In genomic region chr11:8527939-8528338, GRCh38 we compare ENCODE assay signal across 20 cellular contexts.
A peak's percentile ranks its signal among the peaks of the same experiment; 100 is the strongest.
DNase-seq lines count a peak whose midpoint lies in the region; FAIRE-seq and TF ChIP-seq lines count a peak whose summit lies in the region.
"Had no signal": no experiment of that assay in that cellular context is flagged by ENCODE, and none has a peak within 500 bp of the region (broad histone marks: within the 10 kb centered on the region; RNA-seq: fewer than 3 reads in every experiment).

No MANE protein-coding gene starts in this region.

- 67% methylated on average over 3 of the region's 3 CpGs; no CpG with 5 or more reads in 1 of the 2 experiments for WGBS in H1 (ENCODE audit: extremely low coverage in 1 of 2, insufficient coverage in 1 of 2, insufficient read length in 1 of 2, insufficient replicate concordance in 2 of 2, low coverage in 1 of 2, low lambda C conversion rate in 2 of 2, missing lambda C conversion rate in 1 of 2), 2 experiments
- no CpG with 5 or more reads among the region's 3 CpGs for WGBS in H9 (ENCODE audit: extremely low coverage, insufficient read length, low lambda C conversion rate)

- no peak overlapping the region for H2BK20ac ChIP-seq in H1 (ENCODE audit: low read length)
- H2BK20ac ChIP-seq in H9 (ENCODE audit: low read depth, low read length, poor library complexity, severe bottlenecking), result no peak overlapping the region

- H4K20me1 ChIP-seq in H1 (replicated peaks in 1 of 2; ENCODE audit: control insufficient read depth in 1 of 2, insufficient read depth in 2 of 2, low read length in 2 of 2) (peaks cover 0 to 3% of the 10 kb centered on the region in 2 experiments), H9 (ENCODE audit: control insufficient read depth, insufficient read depth, insufficient read length) (no peaks in the 10 kb centered on the region)

- H3K79me2 ChIP-seq in H1 (ENCODE audit: control insufficient read depth in 1 of 2, insufficient read depth in 2 of 2, low read length in 2 of 2) (no peaks in the 10 kb centered on the region), H9 (ENCODE audit: insufficient read depth, low read length) (no peaks in the 10 kb centered on the region)

- CTCF ChIA-PET in H1 (lab: Charles Lee; ENCODE audit: partially characterized antibody), result interaction anchor here (0.6 kb wide), 1 partner anchor 456 kb away, joined by 3 read pairs; no protein-coding TSS in a partner anchor

- peaks cover 0 to 6% (median 0%) of the 10 kb centered on the region in 4 experiments; a peak in 2 of 7 replicates for H3K4me1 ChIP-seq in H1 (replicated peaks in 1 of 4; ENCODE audit: control insufficient read depth in 3 of 4, insufficient read depth in 4 of 4, low read length in 3 of 4)
- H3K4me1 ChIP-seq in H9 (ENCODE audit: insufficient read depth, low read length), result no peaks in the 10 kb centered on the region; the same call in 1 of the 2 replicates
- H3K4me1 ChIP-seq: SJSA1 had no signal

- H3K18ac ChIP-seq in H1 (ENCODE audit: extremely low read depth, low read length), result no peak overlapping the region
- no peak overlapping the region for H3K18ac ChIP-seq in H9 (ENCODE audit: insufficient read length, low read depth, low read length)

- TF ChIP-seq POLR2A in H1 (IDR thresholded peaks at IDR 0.05; ENCODE audit: control extremely low read depth in 1 of 2, low read depth in 2 of 2, low read length in 2 of 2), result no peak

- FAIRE-seq in H1 (lab: Jason Lieb, UNC), result peak; percentile 68
- FAIRE-seq: GM12878, RCC 7860 had no signal

- H2AK5ac ChIP-seq in H1 (ENCODE audit: low read depth, low read length), result no peak overlapping the region
- H2AK5ac ChIP-seq in H9 (ENCODE audit: insufficient read length, low read length), result no peak overlapping the region

- H3K4me3 ChIP-seq in H7 (ENCODE audit: insufficient read depth, low read depth, low read length) (no peak overlapping the region), H1 (ENCODE audit: extremely low read depth in 1 of 4, insufficient read depth in 2 of 4, low read depth in 3 of 4, low read length in 4 of 4) (no peak overlapping the region)
- H3K4me3 ChIP-seq: GM12878, GM23248, SJSA1 had no signal

- H3K14ac ChIP-seq in H1 (ENCODE audit: insufficient read length) (no peak overlapping the region), H9 (ENCODE audit: insufficient read depth, low read length) (no peak overlapping the region)

- no peak overlapping the region for H3K4me2 ChIP-seq in H1 (ENCODE audit: insufficient read depth in 1 of 2, low read depth in 2 of 2, low read length in 2 of 2)
- H3K4me2 ChIP-seq in H9 (ENCODE audit: insufficient read depth, insufficient read length, low read length), result no peak overlapping the region

- no peak overlapping the region for H2BK120ac ChIP-seq in H1 (replicated peaks; ENCODE audit: low read depth, low read length)
- no peak overlapping the region for H2BK120ac ChIP-seq in H9 (ENCODE audit: low read depth, low read length, poor library complexity, severe bottlenecking)

- no peak overlapping the region for H3K56ac ChIP-seq in H1 (replicated peaks; ENCODE audit: insufficient read length, low read depth, low read length)
- no peak overlapping the region for H3K56ac ChIP-seq in H9 (ENCODE audit: insufficient read length, low read depth, low read length)

- H3K79me1 ChIP-seq in H1 (ENCODE audit: low read depth, low read length) (0 out of 2 replicates have a peak, but pooled peaks cover 2% of the 10 kb centered on the region), H9 (ENCODE audit: insufficient read depth, low read depth, low read length, poor library complexity, severe bottlenecking) (no peaks in the 10 kb centered on the region)

- no peak overlapping the region for H2AFZ ChIP-seq in H1 (ENCODE audit: low read length)
- no peak overlapping the region for H2AFZ ChIP-seq in H9 (ENCODE audit: low read length)
- H2AFZ ChIP-seq: GM23248 had no signal

- H4K91ac ChIP-seq in H1 (replicated peaks; ENCODE audit: insufficient read length, low read length) (no peak overlapping the region), H9 (ENCODE audit: insufficient read length, low read depth, low read length) (no peak overlapping the region)

- H4K8ac ChIP-seq in H1 (ENCODE audit: extremely low read depth, insufficient read depth, low read length) (no peak overlapping the region), H9 (replicated peaks; ENCODE audit: insufficient read length, low read depth, low read length) (no peak overlapping the region)

- H2BK5ac ChIP-seq in H1 (ENCODE audit: low read depth, low read length) (no peak overlapping the region), H9 (ENCODE audit: insufficient read length, low read length) (no peak overlapping the region)

- DNase-seq in H7 (peak; percentile 24), H1 (ENCODE audit: low read depth in 1 of 2, low spot score in 2 of 2) (no peak), kidney tubule cell (ENCODE audit: low spot score) (peak; percentile 10), H9 (no peak), cerebellum (ENCODE audit: low spot score) (no peak)
- no peak for DNase-seq in activated naive CD4-positive, alpha-beta T cell treated with Interleukin-2 at 50 U/mL for 16 hours
- DNase-seq in activated effector memory CD4-positive, alpha-beta T cell treated with anti-CD3 and anti-CD28 coated beads, Interleukin-2, amount 50 U/mL, for 16 hours, result no peak
- DNase-seq: BE2C, DMS 273 treated with DMSO at 0.1 percent for 48 hours, DND-41, GM23248, Kasumi-1, NCI-H1694 treated with DMSO at 0.1 percent for 48 hours, NCI-H2081 treated with DMSO at 0.1 percent for 48 hours, NCI-H2171 treated with DMSO at 0.1 percent for 48 hours, NCI-H446, OCI-M1 had no signal

- TF ChIP-seq EP300 in H1 (IDR thresholded peaks at IDR 0.05; ENCODE audit: borderline replicate concordance in 1 of 2, low read depth in 2 of 2, low read length in 2 of 2), result no peak

- H4K5ac ChIP-seq in H1 (ENCODE audit: insufficient read length, low read depth, low read length), result no peak overlapping the region
- H4K5ac ChIP-seq in H9 (ENCODE audit: insufficient read length, low read depth, low read length), result no peak overlapping the region

- H2BK15ac ChIP-seq in H1 (ENCODE audit: low read length) (no peak overlapping the region), H9 (ENCODE audit: low read depth, low read length) (no peak overlapping the region)

- H3K36me3 ChIP-seq in H7 (replicated peaks; ENCODE audit: control insufficient read depth, insufficient read depth, low read length), result no peaks in the 10 kb centered on the region
- no peaks in the 10 kb centered on the region; a peak in 1 of 8 replicates for H3K36me3 ChIP-seq in H1 (ENCODE audit: control insufficient read depth in 2 of 4, insufficient read depth in 4 of 4, low read length in 3 of 4)
- H3K36me3 ChIP-seq: BE2C, SJSA1 had no signal

- H3K27me3 ChIP-seq in H7 (ENCODE audit: control insufficient read depth, insufficient read depth, low read length) (no peaks in the 10 kb centered on the region), H1 (replicated peaks in 1 of 4; ENCODE audit: control insufficient read depth in 3 of 4, extremely low read depth in 1 of 4, insufficient read depth in 3 of 4, low read length in 3 of 4) (no peaks in the 10 kb centered on the region), H9 (ENCODE audit: insufficient read depth, low read length) (no peaks in the 10 kb centered on the region)
- H3K27me3 ChIP-seq: BE2C, SJSA1 had no signal

- no peaks in the 10 kb centered on the region for H3K23me2 ChIP-seq in H1 (ENCODE audit: low read depth, low read length)
- H3K23me2 ChIP-seq in H9 (ENCODE audit: insufficient read length, low read depth, low read length, poor library complexity, severe bottlenecking), result no peaks in the 10 kb centered on the region

- TF ChIP-seq CTCF in H1 (IDR thresholded peaks at IDR 0.05; ENCODE audit: control extremely low read depth in 1 of 3, insufficient read depth in 1 of 3, low read depth in 1 of 3, low read length in 3 of 3) (no peak), H9 (conservative IDR thresholded peaks at IDR 0.05) (no peak)

- no peak overlapping the region for H3K23ac ChIP-seq in H1 (ENCODE audit: insufficient read length)
- no peak overlapping the region for H3K23ac ChIP-seq in H9 (ENCODE audit: insufficient read length, low read depth, low read length)

- POLR2A ChIA-PET in H1 (lab: Charles Lee; ENCODE audit: partially characterized antibody), result no interaction called here

- no peak overlapping the region for H3K4me3 Mint-ChIP-seq in H9

- H2BK12ac ChIP-seq in H1 (ENCODE audit: low read depth, low read length), result no peak overlapping the region
- H2BK12ac ChIP-seq in H9 (ENCODE audit: insufficient read length, low read depth, low read length), result no peak overlapping the region

- H3T11ph ChIP-seq in H9 (ENCODE audit: low read length), result no peak overlapping the region

- H3K27me3 Mint-ChIP-seq in H9 (ENCODE audit: low read depth), result no peaks in the 10 kb centered on the region

- H3K27ac Mint-ChIP-seq in H9, result no peak overlapping the region; a peak in 1 of 7 replicates

- H3K9me3 ChIP-seq in H1 (ENCODE audit: insufficient read depth in 2 of 2, low read depth in 1 of 2, low read length in 1 of 2) (peaks cover 0 to 8% of the 10 kb centered on the region in 2 experiments; a peak in 1 of 4 replicates), H9 (ENCODE audit: control insufficient read depth, low read depth, low read length) (no peaks in the 10 kb centered on the region)
- H3K9me3 ChIP-seq: BE2C, SJSA1 had no signal

- H3K4me1 Mint-ChIP-seq in H9, result peaks cover 16 to 27% of the 10 kb centered on the region in 2 experiments

- H3K27ac ChIP-seq in H1 (ENCODE audit: low read depth, low read length) (no peak overlapping the region), H9 (ENCODE audit: insufficient read length, low read depth, low read length) (no peak overlapping the region)
- H3K27ac ChIP-seq: GM23248, SJSA1 had no signal

- H3K4ac ChIP-seq in H1 (replicated peaks; ENCODE audit: insufficient read length, low read depth, low read length) (no peak overlapping the region), H9 (ENCODE audit: low read depth, low read length) (no peak overlapping the region)

- TF ChIP-seq RAD21 in H1 (IDR thresholded peaks at IDR 0.05 in 1 of 2, conservative IDR thresholded peaks at IDR 0.05 in 1 of 2; ENCODE audit: low read depth in 2 of 2, low read length in 2 of 2), result no peak

- H3K9me3 Mint-ChIP-seq in H9, result peaks cover 9 to 12% of the 10 kb centered on the region in 2 experiments

- peaks cover 7 to 13% (median 9%) of the 10 kb centered on the region in 3 experiments for H3K36me3 Mint-ChIP-seq in H9 (ENCODE audit: insufficient read depth in 1 of 3, low read depth in 3 of 3)

- H3K9ac ChIP-seq in H1 (replicated peaks in 1 of 4; ENCODE audit: extremely low read depth in 1 of 4, low read depth in 3 of 4, low read length in 3 of 4), result no peak overlapping the region
- H3K9ac ChIP-seq in H9 (ENCODE audit: extremely low read depth, insufficient read length, low read length), result no peak overlapping the region
- H3K9ac ChIP-seq: GM23248 had no signal

TF ChIP-seq in H1, 55 proteins besides CTCF, POLR2A, EP300 and RAD21:
- TF ChIP-seq TEAD4 (IDR thresholded peaks at IDR 0.05; ENCODE audit: low read depth, low read length), result peak; percentile 81
- no peak for TF ChIP-seq YY1 (IDR thresholded peaks at IDR 0.05; ENCODE audit: low read depth, low read length)
- TF ChIP-seq KDM4A (IDR thresholded peaks at IDR 0.05; ENCODE audit: low read depth, low read length, severe bottlenecking), result no peak
- TF ChIP-seq NANOG (IDR thresholded peaks at IDR 0.05; ENCODE audit: insufficient read depth, low read depth, low read length, poor library complexity, severe bottlenecking), result no peak

Comparison
In these comparisons a context has a peak if more than half of its experiments do, and no peak if none do; other contexts are left out.
1. DNase-seq: peak in H7 (single experiment) and kidney tubule cell (single experiment); none in H1 (0 of 2), H9 (single experiment), activated naive CD4-positive, alpha-beta T cell treated with Interleukin-2 at 50 U/mL for 16 hours (single experiment), activated effector memory CD4-positive, alpha-beta T cell treated with anti-CD3 and anti-CD28 coated beads, Interleukin-2, amount 50 U/mL, for 16 hours (single experiment) and cerebellum (single experiment).